ENCODE assay signal across 11 cellular contexts in the genomic region with DNA sequence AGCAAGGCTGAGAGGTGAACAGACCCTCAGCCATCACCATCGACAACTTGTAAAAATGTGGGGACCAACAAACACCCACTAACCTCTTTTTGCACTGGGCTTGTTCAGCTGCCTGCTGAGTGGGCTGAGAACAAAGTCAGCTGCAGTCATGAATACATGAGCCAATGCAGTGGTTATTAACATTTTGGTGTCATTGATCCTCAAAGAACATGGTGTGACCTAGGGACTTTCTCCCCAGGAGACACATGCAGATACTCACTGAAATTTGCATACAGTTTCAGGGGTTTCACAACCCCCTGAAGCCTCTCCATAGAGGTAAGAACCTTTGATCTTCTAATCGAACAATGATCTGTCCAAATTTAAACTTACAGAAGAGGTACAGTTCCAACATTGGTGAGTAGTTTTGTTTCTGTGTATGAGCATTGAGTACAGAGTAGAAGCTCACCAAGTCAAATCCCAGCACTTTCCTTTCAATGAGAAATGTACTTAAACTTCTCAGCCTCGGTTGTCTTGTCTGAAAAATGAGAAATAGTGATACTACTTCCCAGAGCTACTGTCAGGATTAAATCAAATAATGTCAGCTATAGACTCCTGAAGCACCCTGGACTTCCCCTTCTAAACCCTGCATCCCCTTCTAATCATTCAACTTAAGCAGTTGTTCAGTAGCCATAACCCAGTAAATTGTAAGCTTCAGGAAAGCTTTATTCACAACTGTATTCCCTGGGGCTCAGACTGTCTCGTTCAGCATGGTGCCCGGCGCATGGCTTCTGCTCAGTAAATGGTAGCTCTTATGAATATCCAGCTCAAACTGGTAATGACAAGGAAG.
DNase-seq lines count a peak whose midpoint lies in the region; ATAC-seq and TF ChIP-seq lines count a peak whose summit lies in the region.
"Had no signal": no experiment of that assay in that cellular context is flagged by ENCODE, and none has a peak within 500 bp of the region (broad histone marks: within the 10 kb centered on the region; RNA-seq: fewer than 3 reads in every experiment).

No MANE protein-coding gene starts in this region.

- H3K27me3 Mint-ChIP-seq in activated naive CD4-positive, alpha-beta T cell treated with anti-CD3 and anti-CD28 coated beads for 36 hours (ENCODE audit: low read depth), result no peaks in the 10 kb centered on the region

- CTCF ChIA-PET in activated naive CD4-positive, alpha-beta T cell treated with anti-CD3 and anti-CD28 coated beads for 36 hours (lab: Charles Lee), result interaction anchor here (0.5 to 1.5 kb wide), 9 partner anchors 9 to 448 kb away, joined by 3 to 5 read pairs (median 4); no protein-coding TSS in a partner anchor

- H3K4me3 Mint-ChIP-seq in activated naive CD4-positive, alpha-beta T cell treated with anti-CD3 and anti-CD28 coated beads for 36 hours, result peak overlapping the region; percentile 23
- H3K4me3 Mint-ChIP-seq: dendritic cell treated with granulocyte-macrophage colony-stimulating factor and Interleukin-4, amounts not matched to agents 40 ng/mL and 50 ng/mL, for 4 days had no signal

- H3K27ac Mint-ChIP-seq in activated naive CD4-positive, alpha-beta T cell treated with anti-CD3 and anti-CD28 coated beads for 36 hours, result peak overlapping the region; percentile 87
- H3K27ac Mint-ChIP-seq: dendritic cell treated with granulocyte-macrophage colony-stimulating factor and Interleukin-4, amounts not matched to agents 40 ng/mL and 50 ng/mL, for 4 days had no signal

- intact Hi-C loops in activated naive CD4-positive, alpha-beta T cell treated with anti-CD3 and anti-CD28 coated beads for 36 hours (cut with micrococcal nuclease), result loop anchor here (1.0 to 10.0 kb wide), 16 partner anchors 23 to 740 kb away; no protein-coding TSS in a partner anchor

- DNase-seq in GM06990 (ENCODE audit: extremely low read depth, insufficient read length) (peak; percentile 43), NOMO-1 (lab: John Stamatoyannopoulos, UW; ENCODE audit: unreplicated experiment in 2 of 2) (no peak), NOMO-1 treated with dmso at 0.1 percent for 144 hours (lab: John Stamatoyannopoulos, UW; ENCODE audit: unreplicated experiment) (no peak), NCI-H1092 (lab: John Stamatoyannopoulos, UW) (no peak)
- peak; percentile 57 for DNase-seq in activated naive CD4-positive, alpha-beta T cell treated with anti-CD3 and anti-CD28 coated beads for 36 hours
- DNase-seq: DMS153 had no signal

- H3K4me3 ChIP-seq in GM06990 (replicated peaks; ENCODE audit: low read depth, low read length), result no peak overlapping the region
- H3K4me3 ChIP-seq: K562 had no signal

- no peaks in the 10 kb centered on the region for H3K9me3 Mint-ChIP-seq in activated naive CD4-positive, alpha-beta T cell treated with anti-CD3 and anti-CD28 coated beads for 36 hours
- H3K9me3 Mint-ChIP-seq: dendritic cell treated with granulocyte-macrophage colony-stimulating factor and Interleukin-4, amounts not matched to agents 40 ng/mL and 50 ng/mL, for 4 days had no signal

- ATAC-seq in GM19043 (IDR thresholded peaks at IDR 0.05; ENCODE audit: low read depth, unreplicated experiment) (peak; percentile 77), HG02943 (IDR thresholded peaks at IDR 0.05; ENCODE audit: low read depth, unreplicated experiment) (peak; percentile 83), SK-N-SH treated with all-trans-retinoic acid at 6 μM for 48 hours (no peak)
- ATAC-seq: K562 had no signal

- H3K36me3 Mint-ChIP-seq in activated naive CD4-positive, alpha-beta T cell treated with anti-CD3 and anti-CD28 coated beads for 36 hours (ENCODE audit: low read depth), result no peaks in the 10 kb centered on the region

- H3K36me3 ChIP-seq in GM06990 (ENCODE audit: control insufficient read depth, insufficient read depth, low read length), result no peaks in the 10 kb centered on the region

- peaks cover 78% of the 10 kb centered on the region for H3K4me1 Mint-ChIP-seq in activated naive CD4-positive, alpha-beta T cell treated with anti-CD3 and anti-CD28 coated beads for 36 hours (ENCODE audit: low read depth)

- no peaks in the 10 kb centered on the region for H3K27me3 ChIP-seq in GM06990 (replicated peaks; ENCODE audit: control insufficient read depth, insufficient read depth, low read length)

- TF ChIP-seq CTCF in GM06990 (IDR thresholded peaks at IDR 0.05; ENCODE audit: insufficient read depth, low read length, poor library complexity, severe bottlenecking), result no peak

TF ChIP-seq in SK-N-SH treated with all-trans-retinoic acid at 6 μM for 48 hours, 23 proteins besides CTCF, POLR2A, EP300 and RAD21:
- TF ChIP-seq CSDC2 (CRISPR knock-in tag; IDR thresholded peaks at IDR 0.05), result no peak
- no peak for TF ChIP-seq PPARA (CRISPR knock-in tag; IDR thresholded peaks at IDR 0.05; ENCODE audit: borderline replicate concordance)
- no peak for TF ChIP-seq ZNF565 (CRISPR knock-in tag; conservative IDR thresholded peaks at IDR 0.05; ENCODE audit: low read depth)
- TF ChIP-seq, protein P1, sequence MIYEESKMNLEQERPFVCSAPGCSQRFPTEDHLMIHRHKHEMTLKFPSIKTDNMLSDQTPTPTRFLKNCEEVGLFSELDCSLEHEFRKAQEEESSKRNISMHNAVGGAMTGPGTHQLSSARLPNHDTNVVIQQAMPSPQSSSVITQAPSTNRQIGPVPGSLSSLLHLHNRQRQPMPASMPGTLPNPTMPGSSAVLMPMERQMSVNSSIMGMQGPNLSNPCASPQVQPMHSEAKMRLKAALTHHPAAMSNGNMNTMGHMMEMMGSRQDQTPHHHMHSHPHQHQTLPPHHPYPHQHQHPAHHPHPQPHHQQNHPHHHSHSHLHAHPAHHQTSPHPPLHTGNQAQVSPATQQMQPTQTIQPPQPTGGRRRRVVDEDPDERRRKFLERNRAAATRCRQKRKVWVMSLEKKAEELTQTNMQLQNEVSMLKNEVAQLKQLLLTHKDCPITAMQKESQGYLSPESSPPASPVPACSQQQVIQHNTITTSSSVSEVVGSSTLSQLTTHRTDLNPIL (CRISPR knock-in tag; IDR thresholded peaks at IDR 0.05; ENCODE audit: low read depth), result no peak
- no peak for TF ChIP-seq ZC3H10 (CRISPR knock-in tag; IDR thresholded peaks at IDR 0.05)
- no peak for TF ChIP-seq ZFP30 (CRISPR knock-in tag; IDR thresholded peaks at IDR 0.05)
- TF ChIP-seq, protein P2, sequence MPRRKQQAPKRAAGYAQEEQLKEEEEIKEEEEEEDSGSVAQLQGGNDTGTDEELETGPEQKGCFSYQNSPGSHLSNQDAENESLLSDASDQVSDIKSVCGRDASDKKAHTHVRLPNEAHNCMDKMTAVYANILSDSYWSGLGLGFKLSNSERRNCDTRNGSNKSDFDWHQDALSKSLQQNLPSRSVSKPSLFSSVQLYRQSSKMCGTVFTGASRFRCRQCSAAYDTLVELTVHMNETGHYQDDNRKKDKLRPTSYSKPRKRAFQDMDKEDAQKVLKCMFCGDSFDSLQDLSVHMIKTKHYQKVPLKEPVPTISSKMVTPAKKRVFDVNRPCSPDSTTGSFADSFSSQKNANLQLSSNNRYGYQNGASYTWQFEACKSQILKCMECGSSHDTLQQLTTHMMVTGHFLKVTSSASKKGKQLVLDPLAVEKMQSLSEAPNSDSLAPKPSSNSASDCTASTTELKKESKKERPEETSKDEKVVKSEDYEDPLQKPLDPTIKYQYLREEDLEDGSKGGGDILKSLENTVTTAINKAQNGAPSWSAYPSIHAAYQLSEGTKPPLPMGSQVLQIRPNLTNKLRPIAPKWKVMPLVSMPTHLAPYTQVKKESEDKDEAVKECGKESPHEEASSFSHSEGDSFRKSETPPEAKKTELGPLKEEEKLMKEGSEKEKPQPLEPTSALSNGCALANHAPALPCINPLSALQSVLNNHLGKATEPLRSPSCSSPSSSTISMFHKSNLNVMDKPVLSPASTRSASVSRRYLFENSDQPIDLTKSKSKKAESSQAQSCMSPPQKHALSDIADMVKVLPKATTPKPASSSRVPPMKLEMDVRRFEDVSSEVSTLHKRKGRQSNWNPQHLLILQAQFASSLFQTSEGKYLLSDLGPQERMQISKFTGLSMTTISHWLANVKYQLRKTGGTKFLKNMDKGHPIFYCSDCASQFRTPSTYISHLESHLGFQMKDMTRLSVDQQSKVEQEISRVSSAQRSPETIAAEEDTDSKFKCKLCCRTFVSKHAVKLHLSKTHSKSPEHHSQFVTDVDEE (CRISPR knock-in tag; IDR thresholded peaks at IDR 0.05), result no peak

Comparison
In these comparisons a context has a peak if more than half of its experiments do, and no peak if none do; other contexts are left out.
1. DNase-seq: peak in GM06990 (single experiment) and activated naive CD4-positive, alpha-beta T cell treated with anti-CD3 and anti-CD28 coated beads for 36 hours (single experiment); none in NOMO-1 (0 of 2), NOMO-1 treated with dmso at 0.1 percent for 144 hours (single experiment) and NCI-H1092 (single experiment).